9 cellular contexts compared by ENCODE assay signal in the genomic region with DNA sequence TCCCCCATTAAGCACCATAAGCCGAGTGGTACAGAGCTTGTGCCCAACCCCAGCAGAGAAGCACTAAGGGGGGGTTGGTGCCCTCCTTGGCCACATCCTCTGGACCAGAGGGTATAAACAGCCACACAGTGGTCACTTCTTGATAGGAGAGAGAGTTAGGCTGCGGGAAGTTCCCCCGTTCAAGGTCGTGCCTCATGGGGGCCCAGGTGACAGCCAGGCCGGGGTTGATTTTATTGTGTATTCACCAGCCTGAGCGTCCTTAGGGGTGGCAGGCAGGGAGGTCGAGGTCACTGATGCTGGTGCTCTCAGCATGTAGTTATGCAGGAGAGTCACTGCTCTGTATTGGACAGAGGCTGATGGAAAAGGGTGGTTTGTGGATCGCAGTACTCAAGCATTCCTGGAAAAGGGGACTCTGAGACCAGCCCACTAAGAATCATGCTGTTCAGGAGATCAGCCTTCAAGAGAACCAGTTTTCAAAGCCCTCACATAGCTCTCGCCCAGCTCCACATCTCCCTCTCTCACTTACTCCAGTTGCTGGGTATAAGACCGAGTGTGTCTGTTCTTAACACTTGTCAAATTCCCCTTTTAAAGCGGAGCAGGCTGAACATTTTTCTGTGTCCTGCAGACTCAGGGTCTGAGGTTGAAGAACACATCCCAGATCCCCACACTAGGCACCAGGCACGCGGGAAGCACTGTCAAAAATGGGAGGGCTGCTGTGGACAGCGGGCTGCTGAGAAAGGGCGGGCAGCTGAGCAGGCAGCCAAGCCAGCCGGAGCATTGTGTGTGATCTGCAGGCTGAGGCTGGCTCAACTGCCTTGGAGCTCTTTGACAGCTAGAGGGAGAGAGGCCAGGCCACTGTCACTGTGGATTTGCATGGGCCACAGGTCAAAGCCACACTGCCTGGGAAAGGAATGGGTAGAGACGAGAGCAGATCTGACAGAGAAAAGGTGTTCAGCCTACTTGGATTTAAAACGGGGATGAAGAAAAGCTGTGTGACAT. TPM values are rescaled to one million over a fixed set of nuclear protein-coding genes. Genes with fewer than 3 reads are reported as not detected.
DNase-seq lines count a peak whose midpoint lies in the region; ATAC-seq, FAIRE-seq and TF ChIP-seq lines count a peak whose summit lies in the region.
"Had no signal": no experiment of that assay in that cellular context is flagged by ENCODE, and none has a peak within 500 bp of the region (broad histone marks: within the 10 kb centered on the region; RNA-seq: fewer than 3 reads in every experiment).

No MANE protein-coding gene starts in this region.

- no peak overlapping the region for H3K9ac ChIP-seq in GM23248
- H3K9ac ChIP-seq in iPS-18a (ENCODE audit: low read length) = no peak overlapping the region

- peaks cover 46% of the 10 kb centered on the region for H3K27me3 Mint-ChIP-seq in WTC11 (ENCODE audit: low read depth)

- POLR2A ChIA-PET in WTC11 (lab: Charles Lee) = no interaction called here

- peaks cover 52% of the 10 kb centered on the region for H3K4me1 Mint-ChIP-seq in WTC11

- in situ Hi-C loops in GM23248 (cut with MboI) = no loop called here

- H3F3A ChIP-seq in GM23248 (ENCODE audit: insufficient read depth) = no peaks in the 10 kb centered on the region

- CTCF ChIA-PET in WTC11 (lab: Charles Lee) = interaction anchor here (0.8 to 1.4 kb wide), 10 partner anchors 10 to 521 kb away, joined by 3 to 5 read pairs (median 3); no protein-coding TSS in a partner anchor

- peak; percentile 9 for ATAC-seq in WTC11
- ATAC-seq in sciatic nerve = peak; percentile 65

- no peak for TF ChIP-seq CTCF in WTC11 (IDR thresholded peaks at IDR 0.05)

- no peaks in the 10 kb centered on the region for H3K4me1 ChIP-seq in GM23248 (ENCODE audit: insufficient read depth)
- peaks cover 5% of the 10 kb centered on the region for H3K4me1 ChIP-seq in iPS-18a (ENCODE audit: control insufficient read depth, low read depth, low read length)
- peaks cover 6% of the 10 kb centered on the region for H3K4me1 ChIP-seq in effector memory CD4-positive, alpha-beta T cell (ENCODE audit: control insufficient read depth, insufficient read depth, low read length, poor library complexity, severe bottlenecking)

- H3K27me3 ChIP-seq in GM23248 (replicated peaks; ENCODE audit: insufficient read depth) = peaks cover 76% of the 10 kb centered on the region
- H3K27me3 ChIP-seq in iPS-18a (ENCODE audit: control insufficient read depth, insufficient read depth, low read length) = peaks cover 43% of the 10 kb centered on the region
- peaks cover 9% of the 10 kb centered on the region for H3K27me3 ChIP-seq in effector memory CD4-positive, alpha-beta T cell (replicated peaks; ENCODE audit: control insufficient read depth, insufficient read depth, low read length, poor library complexity, severe bottlenecking)

- H3K36me3 Mint-ChIP-seq in WTC11 = no peaks in the 10 kb centered on the region

- H3K27ac Mint-ChIP-seq in WTC11 = no peak overlapping the region

- intact Hi-C loops in sciatic nerve (cut with DNase I) = no loop called here

- H4K20me1 ChIP-seq in GM23248 (ENCODE audit: insufficient read depth) = no peaks in the 10 kb centered on the region

- peak; percentile 32 for DNase-seq in GM23248
- peak; percentile 37 for DNase-seq in WTC11 (ENCODE audit: low spot score)
- DNase-seq in sciatic nerve (ENCODE audit: low spot score) = peak; percentile 74
- no peak for DNase-seq in RCC 7860 (ENCODE audit: low spot score)
- DNase-seq in GDM1 (lab: John Stamatoyannopoulos, UW) = no peak
- DNase-seq in effector memory CD4-positive, alpha-beta T cell = no peak
- no peak for DNase-seq in RKO (ENCODE audit: low spot score)

- no peaks in the 10 kb centered on the region for H3K9me3 ChIP-seq in GM23248 (ENCODE audit: low read depth)
- H3K9me3 ChIP-seq in iPS-18a (ENCODE audit: control insufficient read depth, low read depth, low read length) = no peaks in the 10 kb centered on the region
- H3K9me3 ChIP-seq in effector memory CD4-positive, alpha-beta T cell (ENCODE audit: control insufficient read depth, low read length) = no peaks in the 10 kb centered on the region

- no peak overlapping the region for H3K4me3 ChIP-seq in GM23248
- peak overlapping the region; percentile 49 for H3K4me3 ChIP-seq in iPS-18a (ENCODE audit: low read length)
- H3K4me3 ChIP-seq in effector memory CD4-positive, alpha-beta T cell (ENCODE audit: insufficient read depth, low read depth, low read length, poor library complexity, severe bottlenecking) = no peak overlapping the region

- H3K27ac ChIP-seq in GM23248 (no peak overlapping the region), iPS-18a (ENCODE audit: low read length) (no peak overlapping the region)
- H3K27ac ChIP-seq in effector memory CD4-positive, alpha-beta T cell (ENCODE audit: insufficient read depth, low read length, poor library complexity, severe bottlenecking) = no peak overlapping the region

- WGBS in GM23248 (ENCODE audit: low coverage in 1 of 2, low lambda C conversion rate in 2 of 2, missing lambda C conversion rate in 2 of 2), 2 experiments = 36% methylated on average over 18 of the region's 18 CpGs

- no peak for FAIRE-seq in RCC 7860 (lab: Jason Lieb, UNC)
- FAIRE-seq: colon had no signal

- H3K4me3 Mint-ChIP-seq in WTC11 = peak overlapping the region; percentile 61

- no peaks in the 10 kb centered on the region for H3K79me2 ChIP-seq in GM23248 (ENCODE audit: insufficient read depth)

- H2AFZ ChIP-seq in GM23248 = no peak overlapping the region

- no peak overlapping the region for H3K4me2 ChIP-seq in GM23248 (ENCODE audit: unreplicated experiment)

- H3K9me3 Mint-ChIP-seq in WTC11 = no peaks in the 10 kb centered on the region

- no peaks in the 10 kb centered on the region for H3K36me3 ChIP-seq in GM23248 (ENCODE audit: low read depth)
- H3K36me3 ChIP-seq in iPS-18a (ENCODE audit: control insufficient read depth, low read depth, low read length) = no peaks in the 10 kb centered on the region
- no peaks in the 10 kb centered on the region for H3K36me3 ChIP-seq in effector memory CD4-positive, alpha-beta T cell (ENCODE audit: control insufficient read depth, insufficient read depth, low read length)

- H3K9me2 ChIP-seq in GM23248 (ENCODE audit: insufficient read depth) = no peaks in the 10 kb centered on the region

TF ChIP-seq in WTC11, 78 proteins besides CTCF, POLR2A, EP300 and RAD21 (continues in another document):
- TF ChIP-seq, protein P1, sequence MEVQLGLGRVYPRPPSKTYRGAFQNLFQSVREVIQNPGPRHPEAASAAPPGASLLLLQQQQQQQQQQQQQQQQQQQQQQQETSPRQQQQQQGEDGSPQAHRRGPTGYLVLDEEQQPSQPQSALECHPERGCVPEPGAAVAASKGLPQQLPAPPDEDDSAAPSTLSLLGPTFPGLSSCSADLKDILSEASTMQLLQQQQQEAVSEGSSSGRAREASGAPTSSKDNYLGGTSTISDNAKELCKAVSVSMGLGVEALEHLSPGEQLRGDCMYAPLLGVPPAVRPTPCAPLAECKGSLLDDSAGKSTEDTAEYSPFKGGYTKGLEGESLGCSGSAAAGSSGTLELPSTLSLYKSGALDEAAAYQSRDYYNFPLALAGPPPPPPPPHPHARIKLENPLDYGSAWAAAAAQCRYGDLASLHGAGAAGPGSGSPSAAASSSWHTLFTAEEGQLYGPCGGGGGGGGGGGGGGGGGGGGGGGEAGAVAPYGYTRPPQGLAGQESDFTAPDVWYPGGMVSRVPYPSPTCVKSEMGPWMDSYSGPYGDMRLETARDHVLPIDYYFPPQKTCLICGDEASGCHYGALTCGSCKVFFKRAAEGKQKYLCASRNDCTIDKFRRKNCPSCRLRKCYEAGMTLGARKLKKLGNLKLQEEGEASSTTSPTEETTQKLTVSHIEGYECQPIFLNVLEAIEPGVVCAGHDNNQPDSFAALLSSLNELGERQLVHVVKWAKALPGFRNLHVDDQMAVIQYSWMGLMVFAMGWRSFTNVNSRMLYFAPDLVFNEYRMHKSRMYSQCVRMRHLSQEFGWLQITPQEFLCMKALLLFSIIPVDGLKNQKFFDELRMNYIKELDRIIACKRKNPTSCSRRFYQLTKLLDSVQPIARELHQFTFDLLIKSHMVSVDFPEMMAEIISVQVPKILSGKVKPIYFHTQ (CRISPR knock-in tag; IDR thresholded peaks at IDR 0.05) = no peak
- TF ChIP-seq NFE2L1 (CRISPR knock-in tag; IDR thresholded peaks at IDR 0.05) (no peak), ZNF423 (CRISPR knock-in tag; IDR thresholded peaks at IDR 0.05) (no peak), NR1H2 (CRISPR knock-in tag; IDR thresholded peaks at IDR 0.05) (no peak), ESRRA (CRISPR knock-in tag; IDR thresholded peaks at IDR 0.05; ENCODE audit: borderline replicate concordance) (no peak), SMAD4 (CRISPR knock-in tag; IDR thresholded peaks at IDR 0.05) (no peak), TP53 (CRISPR knock-in tag; IDR thresholded peaks at IDR 0.05) (no peak), GTF2I (CRISPR knock-in tag; conservative IDR thresholded peaks at IDR 0.05) (no peak), ATF1 (CRISPR knock-in tag; IDR thresholded peaks at IDR 0.05) (no peak)
- TF ChIP-seq, protein P2, sequence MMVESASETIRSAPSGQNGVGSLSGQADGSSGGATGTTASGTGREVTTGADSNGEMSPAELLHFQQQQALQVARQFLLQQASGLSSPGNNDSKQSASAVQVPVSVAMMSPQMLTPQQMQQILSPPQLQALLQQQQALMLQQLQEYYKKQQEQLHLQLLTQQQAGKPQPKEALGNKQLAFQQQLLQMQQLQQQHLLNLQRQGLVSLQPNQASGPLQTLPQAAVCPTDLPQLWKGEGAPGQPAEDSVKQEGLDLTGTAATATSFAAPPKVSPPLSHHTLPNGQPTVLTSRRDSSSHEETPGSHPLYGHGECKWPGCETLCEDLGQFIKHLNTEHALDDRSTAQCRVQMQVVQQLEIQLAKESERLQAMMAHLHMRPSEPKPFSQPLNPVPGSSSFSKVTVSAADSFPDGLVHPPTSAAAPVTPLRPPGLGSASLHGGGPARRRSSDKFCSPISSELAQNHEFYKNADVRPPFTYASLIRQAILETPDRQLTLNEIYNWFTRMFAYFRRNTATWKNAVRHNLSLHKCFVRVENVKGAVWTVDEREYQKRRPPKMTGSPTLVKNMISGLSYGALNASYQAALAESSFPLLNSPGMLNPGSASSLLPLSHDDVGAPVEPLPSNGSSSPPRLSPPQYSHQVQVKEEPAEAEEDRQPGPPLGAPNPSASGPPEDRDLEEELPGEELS (CRISPR knock-in tag; IDR thresholded peaks at IDR 0.05) = no peak

RNA-seq across cellular contexts. Expression of gene ITGA9, which starts 1.8 kb away (rescaled TPM):
- 0.32 TPM in 1 of 2 replicates, not detected in the other for total RNA-seq in GM23248 (2014; rRNA removed; shearing (Covaris generic))
- not detected in 2 replicates for polyA plus RNA-seq in GM23248 (2016; fragmentation: Nextera tagmentation; extraction: Ambion mirVana)
- total RNA-seq in WTC11 (2021) (3.6 to 6.3 TPM (median 3.8 TPM) in 3 replicates), sciatic nerve (23.4 TPM)

Comparison
In these comparisons a context has a peak if more than half of its experiments do, and no peak if none do; other contexts are left out.
1. DNase-seq: peak in GM23248 (single experiment), WTC11 (single experiment) and sciatic nerve (single experiment); none in RCC 7860 (single experiment), GDM1 (single experiment), effector memory CD4-positive, alpha-beta T cell (0 of 3) and RKO (single experiment).